Comparison of ENCODE assay signal across 1 cellular context in genomic region chr20:64056889-64057627, GRCh38.
TF ChIP-seq lines count a peak whose summit lies in the region.

No MANE protein-coding gene starts in this region.

TF ChIP-seq in K562, 482 proteins besides CTCF, POLR2A, EP300 and RAD21:
- no peak for TF ChIP-seq SOX6 (IDR thresholded peaks at IDR 0.05)
- no peak for TF ChIP-seq SIRT6 (IDR thresholded peaks at IDR 0.05; ENCODE audit: low read depth, low read length)
- peak in 1 of 2 experiments; percentile 41; a peak in 1 of 4 replicates for TF ChIP-seq MLLT1 (IDR thresholded peaks at IDR 0.05)
- TF ChIP-seq MYBL2 (IDR thresholded peaks at IDR 0.05; ENCODE audit: low read depth): no peak
- TF ChIP-seq MYBL2 (CRISPR knock-in tag; IDR thresholded peaks at IDR 0.05; ENCODE audit: borderline replicate concordance): no peak
- TF ChIP-seq, protein P1, sequence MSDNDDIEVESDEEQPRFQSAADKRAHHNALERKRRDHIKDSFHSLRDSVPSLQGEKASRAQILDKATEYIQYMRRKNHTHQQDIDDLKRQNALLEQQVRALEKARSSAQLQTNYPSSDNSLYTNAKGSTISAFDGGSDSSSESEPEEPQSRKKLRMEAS (CRISPR knock-in tag; IDR thresholded peaks at IDR 0.05): peak; percentile 15; the same call in 1 of the 2 replicates
- no peak for TF ChIP-seq POLR2AphosphoS5 (IDR thresholded peaks at IDR 0.05; ENCODE audit: control insufficient read depth, insufficient read depth, low read depth, low read length)
- no peak for TF ChIP-seq NFE2L1 (tag; IDR thresholded peaks at IDR 0.05; ENCODE audit: borderline replicate concordance, low read depth)
- TF ChIP-seq TOE1 (IDR thresholded peaks at IDR 0.05; ENCODE audit: borderline replicate concordance): no peak
- TF ChIP-seq TOE1 (CRISPR knock-in tag; IDR thresholded peaks at IDR 0.05; ENCODE audit: borderline replicate concordance, low read depth): 0 out of 2 replicates have a peak, but pooled peaks have one; percentile 22
- TF ChIP-seq FOXK2 (conservative IDR thresholded peaks at IDR 0.05 in 1 of 2, IDR thresholded peaks at IDR 0.05 in 1 of 2; ENCODE audit: low read depth in 2 of 2): no peak
